ENCODE assay signal across 7 cellular contexts in genomic region chr18:35029770-35030169, GRCh38. TPM values are rescaled to one million over a fixed set of nuclear protein-coding genes. Genes with fewer than 3 reads are reported as not detected.
DNase-seq lines count a peak whose midpoint lies in the region; ATAC-seq lines count a peak whose summit lies in the region.

No MANE protein-coding gene starts in this region.

- peak; percentile 35 for DNase-seq in H4 (ENCODE audit: low spot score)
- peak; percentile 46 for DNase-seq in RPMI8226
- peak; percentile 66 to 71 (median 69) for DNase-seq in immature natural killer cell
- DNase-seq in NCI-H446 (lab: John Stamatoyannopoulos, UW): no peak
- no peak for DNase-seq in hypothalamus (lab: John Stamatoyannopoulos, UW)
- DNase-seq in DMS114 treated with DMSO at 0.1 percent for 48 hours (lab: John Stamatoyannopoulos, UW; ENCODE audit: unreplicated experiment): no peak

- no peaks in the 10 kb centered on the region for H3K36me3 Mint-ChIP-seq in immature natural killer cell

- no peaks in the 10 kb centered on the region for H3K9me3 Mint-ChIP-seq in immature natural killer cell

- H3K4me1 Mint-ChIP-seq in immature natural killer cell: peaks cover 41 to 48% of the 10 kb centered on the region in 2 donors

- peak overlapping the region; percentile 94 to 100 (median 98) for H3K27ac Mint-ChIP-seq in immature natural killer cell

- H3K27me3 Mint-ChIP-seq in immature natural killer cell (ENCODE audit: low read depth in 3 of 3): peaks cover 2 to 11% (median 4%) of the 10 kb centered on the region in 3 donors

- ATAC-seq in GM18508 (IDR thresholded peaks at IDR 0.05; ENCODE audit: insufficient read depth, unreplicated experiment): peak; percentile 56

- peak overlapping the region; percentile 79 to 93 (median 84) for H3K4me3 Mint-ChIP-seq in immature natural killer cell

RNA-seq across cellular contexts. Expression of gene MAPRE2, which starts 11.4 kb away (rescaled TPM):
- total RNA-seq in H4 (2014; rRNA removed; shearing (Covaris generic)): 20.7 and 32.6 TPM in 2 replicates
- 100 to 1,000 TPM; 134 to 265 (median 224) TPM for polyA plus RNA-seq in immature natural killer cell

Comparison
In these comparisons a context has a peak if more than half of its experiments do, and no peak if none do; other contexts are left out.
1. DNase-seq: peak in H4 (single experiment), RPMI8226 (single experiment) and immature natural killer cell (3 of 3); none in NCI-H446 (0 of 2), hypothalamus (0 of 51) and DMS114 treated with DMSO at 0.1 percent for 48 hours (single experiment).